1 cellular context compared by ENCODE assay signal in the genomic region with DNA sequence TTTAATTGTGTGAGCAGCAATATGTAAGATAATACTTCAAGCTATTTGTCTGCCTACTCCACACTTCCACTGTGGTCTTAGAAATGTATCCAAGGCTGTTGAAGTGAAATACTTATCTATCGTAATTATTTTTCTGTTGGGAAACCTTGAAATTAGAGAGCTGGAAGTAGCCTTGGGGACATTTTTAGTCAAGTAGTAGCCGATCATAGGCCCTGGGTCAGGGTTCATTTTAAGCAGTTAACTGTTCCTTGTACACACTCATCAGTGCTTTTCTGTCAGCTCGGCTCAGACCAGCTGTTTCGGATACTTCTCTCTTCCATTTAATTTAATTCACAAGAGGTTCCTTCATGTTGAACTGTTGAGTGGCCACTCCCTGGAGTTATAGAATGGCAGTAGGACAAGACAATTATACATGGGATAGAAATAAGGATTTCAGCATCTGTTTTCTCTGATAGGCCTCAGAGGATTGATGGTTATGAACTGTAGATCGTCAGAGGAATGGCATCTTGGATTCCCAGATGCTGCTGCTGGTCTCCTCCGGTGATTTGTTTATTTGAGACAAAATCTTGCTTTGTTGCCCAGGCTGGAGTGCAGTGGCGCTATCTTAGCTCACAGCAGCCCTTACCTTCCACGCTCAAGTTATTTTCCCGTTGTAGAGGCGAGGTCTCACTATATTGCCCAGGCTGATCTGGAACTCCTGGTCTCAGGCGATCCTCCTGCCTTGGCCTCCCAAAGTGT.
TF ChIP-seq lines count a peak whose summit lies in the region.

No MANE protein-coding gene starts in this region.

TF ChIP-seq in HepG2, 621 proteins besides CTCF, POLR2A, EP300 and RAD21:
- TF ChIP-seq ZSCAN31 (CRISPR knock-in tag; IDR thresholded peaks at IDR 0.05; ENCODE audit: low read depth) (no peak), SMARCE1 (IDR thresholded peaks at IDR 0.05; ENCODE audit: borderline replicate concordance) (no peak), ZNF790 (CRISPR knock-in tag; IDR thresholded peaks at IDR 0.05; ENCODE audit: borderline replicate concordance) (no peak), ZNF766 (CRISPR knock-in tag; IDR thresholded peaks at IDR 0.05; ENCODE audit: borderline replicate concordance) (no peak), ARNTL (CRISPR knock-in tag; IDR thresholded peaks at IDR 0.05) (no peak), ZNF260 (CRISPR knock-in tag; IDR thresholded peaks at IDR 0.05; ENCODE audit: borderline replicate concordance, low read depth) (no peak)
- TF ChIP-seq, protein P1, sequence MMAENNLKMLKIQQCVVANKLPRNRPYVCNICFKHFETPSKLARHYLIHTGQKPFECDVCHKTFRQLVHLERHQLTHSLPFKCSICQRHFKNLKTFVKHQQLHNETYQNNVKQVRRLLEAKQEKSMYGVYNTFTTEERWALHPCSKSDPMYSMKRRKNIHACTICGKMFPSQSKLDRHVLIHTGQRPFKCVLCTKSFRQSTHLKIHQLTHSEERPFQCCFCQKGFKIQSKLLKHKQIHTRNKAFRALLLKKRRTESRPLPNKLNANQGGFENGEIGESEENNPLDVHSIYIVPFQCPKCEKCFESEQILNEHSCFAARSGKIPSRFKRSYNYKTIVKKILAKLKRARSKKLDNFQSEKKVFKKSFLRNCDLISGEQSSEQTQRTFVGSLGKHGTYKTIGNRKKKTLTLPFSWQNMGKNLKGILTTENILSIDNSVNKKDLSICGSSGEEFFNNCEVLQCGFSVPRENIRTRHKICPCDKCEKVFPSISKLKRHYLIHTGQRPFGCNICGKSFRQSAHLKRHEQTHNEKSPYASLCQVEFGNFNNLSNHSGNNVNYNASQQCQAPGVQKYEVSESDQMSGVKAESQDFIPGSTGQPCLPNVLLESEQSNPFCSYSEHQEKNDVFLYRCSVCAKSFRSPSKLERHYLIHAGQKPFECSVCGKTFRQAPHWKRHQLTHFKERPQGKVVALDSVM (CRISPR knock-in tag; IDR thresholded peaks at IDR 0.05), result peak; percentile 34; the same call in 1 of the 2 replicates
- TF ChIP-seq, protein P2, sequence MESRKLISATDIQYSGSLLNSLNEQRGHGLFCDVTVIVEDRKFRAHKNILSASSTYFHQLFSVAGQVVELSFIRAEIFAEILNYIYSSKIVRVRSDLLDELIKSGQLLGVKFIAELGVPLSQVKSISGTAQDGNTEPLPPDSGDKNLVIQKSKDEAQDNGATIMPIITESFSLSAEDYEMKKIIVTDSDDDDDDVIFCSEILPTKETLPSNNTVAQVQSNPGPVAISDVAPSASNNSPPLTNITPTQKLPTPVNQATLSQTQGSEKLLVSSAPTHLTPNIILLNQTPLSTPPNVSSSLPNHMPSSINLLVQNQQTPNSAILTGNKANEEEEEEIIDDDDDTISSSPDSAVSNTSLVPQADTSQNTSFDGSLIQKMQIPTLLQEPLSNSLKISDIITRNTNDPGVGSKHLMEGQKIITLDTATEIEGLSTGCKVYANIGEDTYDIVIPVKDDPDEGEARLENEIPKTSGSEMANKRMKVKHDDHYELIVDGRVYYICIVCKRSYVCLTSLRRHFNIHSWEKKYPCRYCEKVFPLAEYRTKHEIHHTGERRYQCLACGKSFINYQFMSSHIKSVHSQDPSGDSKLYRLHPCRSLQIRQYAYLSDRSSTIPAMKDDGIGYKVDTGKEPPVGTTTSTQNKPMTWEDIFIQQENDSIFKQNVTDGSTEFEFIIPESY (CRISPR knock-in tag; IDR thresholded peaks at IDR 0.05), result 0 out of 2 replicates have a peak, but pooled peaks have one; percentile 26
TF ChIP-seq in HepG2: peak in this region for 2.
